In the genomic region with DNA sequence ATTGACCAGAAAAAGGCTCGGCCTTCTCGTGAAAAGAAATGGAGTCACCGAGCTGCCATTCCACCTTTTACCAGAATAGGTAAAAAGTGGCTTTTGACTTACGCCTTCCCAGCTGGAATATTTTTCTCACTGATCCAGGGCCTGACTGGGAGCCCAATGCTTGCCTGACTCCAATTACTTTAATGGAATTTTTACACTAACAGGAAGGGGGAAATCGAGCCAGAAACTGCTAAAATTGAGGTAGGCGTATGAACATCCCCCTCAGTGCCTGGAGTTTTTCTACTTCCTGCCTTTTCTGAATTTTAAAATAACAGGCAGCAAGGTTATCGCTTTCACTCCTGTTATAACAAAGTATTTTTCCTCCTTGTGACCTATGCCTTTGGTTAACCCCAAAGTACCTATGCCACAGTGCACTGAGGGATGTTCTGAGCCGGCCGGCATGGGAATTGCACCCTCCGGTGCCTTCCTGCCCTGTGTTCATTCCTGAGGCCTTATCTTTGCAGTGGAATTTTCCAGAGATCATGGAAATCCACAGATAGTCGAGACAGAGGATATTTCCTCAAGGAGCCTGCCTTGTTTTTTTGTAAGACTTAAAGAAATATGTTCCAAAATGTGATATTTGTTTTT, we compare ENCODE assay signal across 21 cellular contexts. TPM values are rescaled to one million over a fixed set of nuclear protein-coding genes. Genes with fewer than 3 reads are reported as not detected.
A peak's percentile ranks its signal among the peaks of the same experiment; 100 is the strongest.
DNase-seq lines count a peak whose midpoint lies in the region; ATAC-seq and TF ChIP-seq lines count a peak whose summit lies in the region.
"Had no signal": no experiment of that assay in that cellular context is flagged by ENCODE, and none has a peak within 500 bp of the region (broad histone marks: within the 10 kb centered on the region; RNA-seq: fewer than 3 reads in every experiment).

No MANE protein-coding gene starts in this region.

- CTCF ChIA-PET in activated CD8-positive, alpha-beta T cell treated with anti-CD3 and anti-CD28 coated beads, Interleukin-2, amount 10 ng/mL, durations not matched to agents 7 days and 5 days (lab: Charles Lee): interaction anchor here (1.6 to 1.9 kb wide), 2 partner anchors 15 to 253 kb away, joined by 5 to 6 read pairs; no protein-coding TSS in a partner anchor

- TF ChIP-seq CTCF in fibroblast of the aortic adventitia (IDR thresholded peaks at IDR 0.05; ENCODE audit: insufficient read depth, low read length): no peak

- no CpG with 5 or more reads among the region's 11 CpGs for WGBS in neuronal stem cell (ENCODE audit: extremely low coverage in 2 of 2, insufficient read length in 2 of 2, insufficient replicate concordance in 1 of 2), 2 donors

- POLR2A ChIA-PET in activated CD8-positive, alpha-beta T cell treated with anti-CD3 and anti-CD28 coated beads, Interleukin-2, amount 10 ng/mL, durations not matched to agents 7 days and 5 days (lab: Charles Lee): no interaction called here

- H3K79me1 ChIP-seq in neuronal stem cell (ENCODE audit: low read depth, low read length): no peaks in the 10 kb centered on the region

- peak overlapping the region; percentile 65 for H3K18ac ChIP-seq in neuronal stem cell (ENCODE audit: low read length)

- H2AFZ ChIP-seq in neuronal stem cell (ENCODE audit: low read length): no peak overlapping the region

- DNase-seq in left cardiac atrium (peak; percentile 72), cardiac septum (ENCODE audit: low spot score) (no peak), fibroblast of the aortic adventitia (ENCODE audit: low read depth) (peak; percentile 27), neuronal stem cell (ENCODE audit: low spot score) (no peak), ecto neural progenitor cell (ENCODE audit: low spot score) (no peak), ureter (ENCODE audit: low spot score) (no peak)
- DNase-seq in activated CD8-positive, alpha-beta T cell treated with anti-CD3 and anti-CD28 coated beads, Interleukin-2, amount 10 ng/mL, durations not matched to agents 7 days and 5 days: no peak
- DNase-seq in activated CD4-positive, alpha-beta T cell treated with anti-CD3 and anti-CD28 coated beads for 1 hour: no peak
- DNase-seq: ACHN; activated CD4-positive, alpha-beta T cell treated with anti-CD3 and anti-CD28 coated beads, Interleukin-2, amount 10 ng/mL, durations not matched to agents 24 days and 14 days; activated naive CD8-positive, alpha-beta T cell treated with anti-CD3 and anti-CD28 coated beads, Interleukin-2, amount 10 ng/mL, durations not matched to agents 7 days and 5 days; CD4-positive, CD25-positive, alpha-beta regulatory T cell; central memory CD4-positive, alpha-beta T cell; GOT3; lower lobe of right lung; naive thymus-derived CD4-positive, alpha-beta T cell; NCI-H1417; NCI-H2171; stimulated activated naive CD4-positive, alpha-beta T cell treated with Interleukin-2 at 50 U/mL for 16 hours had no signal

- H3K27me3 Mint-ChIP-seq in activated CD8-positive, alpha-beta T cell treated with anti-CD3 and anti-CD28 coated beads, Interleukin-2, amount 10 ng/mL, durations not matched to agents 7 days and 5 days (ENCODE audit: low read depth): peaks cover 2% of the 10 kb centered on the region
- H3K27me3 Mint-ChIP-seq: activated naive CD8-positive, alpha-beta T cell treated with anti-CD3 and anti-CD28 coated beads, Interleukin-2, amount 10 ng/mL, durations not matched to agents 7 days and 5 days had no signal

- no peak overlapping the region for H3K4ac ChIP-seq in neuronal stem cell (ENCODE audit: low read length)

- no peak overlapping the region for H4K8ac ChIP-seq in neuronal stem cell (ENCODE audit: low read depth, low read length)

- H3K4me3 Mint-ChIP-seq in activated CD8-positive, alpha-beta T cell treated with anti-CD3 and anti-CD28 coated beads, Interleukin-2, amount 10 ng/mL, durations not matched to agents 7 days and 5 days: no peak overlapping the region
- H3K4me3 Mint-ChIP-seq: activated CD4-positive, alpha-beta T cell treated with anti-CD3 and anti-CD28 coated beads, Interleukin-2, amount 10 ng/mL, durations not matched to agents 24 days and 14 days; activated naive CD8-positive, alpha-beta T cell treated with anti-CD3 and anti-CD28 coated beads, Interleukin-2, amount 10 ng/mL, durations not matched to agents 7 days and 5 days; activated T-cell treated with anti-CD3 and anti-CD28 coated beads, Interleukin-2, amount 50 U/mL, for 24 hours; CD4-positive, CD25-positive, alpha-beta regulatory T cell; naive thymus-derived CD4-positive, alpha-beta T cell had no signal

- H2BK5ac ChIP-seq in neuronal stem cell (ENCODE audit: low read length): no peak overlapping the region

- H3K14ac ChIP-seq in neuronal stem cell (ENCODE audit: low read length): no peak overlapping the region

- peaks cover 12 to 20% of the 10 kb centered on the region in 2 donors for H3K4me1 ChIP-seq in neuronal stem cell (ENCODE audit: control insufficient read depth in 2 of 2, insufficient read depth in 1 of 2, low read depth in 1 of 2, low read length in 2 of 2)
- H3K4me1 ChIP-seq: lower lobe of right lung, prostate gland had no signal

- no peaks in the 10 kb centered on the region for H3K36me3 Mint-ChIP-seq in activated CD8-positive, alpha-beta T cell treated with anti-CD3 and anti-CD28 coated beads, Interleukin-2, amount 10 ng/mL, durations not matched to agents 7 days and 5 days (ENCODE audit: low read depth)
- H3K36me3 Mint-ChIP-seq: activated naive CD8-positive, alpha-beta T cell treated with anti-CD3 and anti-CD28 coated beads, Interleukin-2, amount 10 ng/mL, durations not matched to agents 7 days and 5 days; CD4-positive, CD25-positive, alpha-beta regulatory T cell; naive thymus-derived CD4-positive, alpha-beta T cell had no signal

- no peak overlapping the region for H2BK120ac ChIP-seq in neuronal stem cell (ENCODE audit: low read depth, low read length)

- H2AK5ac ChIP-seq in neuronal stem cell (ENCODE audit: low read depth, low read length): peak overlapping the region; percentile 82

- intact Hi-C loops in left cardiac atrium (cut with DNase I): loop anchor here (2.0 to 10.0 kb wide), 3 partner anchors 159 to 373 kb away; partner anchors contain the start of gene NPAS2 (in 1 of the 2)
- intact Hi-C loops in cardiac septum (cut with DNase I): loop anchor here (10.0 kb wide), 1 partner anchor 159 kb away; the partner anchor contains the start of gene NPAS2

- no peaks in the 10 kb centered on the region for H3K36me3 ChIP-seq in neuronal stem cell (replicated peaks in 1 of 2; ENCODE audit: control insufficient read depth in 2 of 2, insufficient read depth in 2 of 2, low read length in 2 of 2)
- H3K36me3 ChIP-seq: prostate gland had no signal

- H3K9ac ChIP-seq in neuronal stem cell (ENCODE audit: low read depth, low read length, poor library complexity): no peak overlapping the region

- H2BK12ac ChIP-seq in neuronal stem cell (ENCODE audit: low read length): no peak overlapping the region

- no peak overlapping the region for H3K23ac ChIP-seq in neuronal stem cell (ENCODE audit: low read depth, low read length, poor library complexity)

- H3K27ac Mint-ChIP-seq in activated CD8-positive, alpha-beta T cell treated with anti-CD3 and anti-CD28 coated beads, Interleukin-2, amount 10 ng/mL, durations not matched to agents 7 days and 5 days: no peak overlapping the region
- H3K27ac Mint-ChIP-seq: activated CD4-positive, alpha-beta T cell treated with anti-CD3 and anti-CD28 coated beads, Interleukin-2, amount 10 ng/mL, durations not matched to agents 24 days and 14 days; activated naive CD8-positive, alpha-beta T cell treated with anti-CD3 and anti-CD28 coated beads, Interleukin-2, amount 10 ng/mL, durations not matched to agents 7 days and 5 days; activated T-cell treated with anti-CD3 and anti-CD28 coated beads, Interleukin-2, amount 50 U/mL, for 24 hours; CD4-positive, CD25-positive, alpha-beta regulatory T cell; naive thymus-derived CD4-positive, alpha-beta T cell had no signal

- no peaks in the 10 kb centered on the region for H3K9me3 Mint-ChIP-seq in activated CD8-positive, alpha-beta T cell treated with anti-CD3 and anti-CD28 coated beads, Interleukin-2, amount 10 ng/mL, durations not matched to agents 7 days and 5 days (ENCODE audit: insufficient read depth)
- H3K9me3 Mint-ChIP-seq: activated CD4-positive, alpha-beta T cell treated with anti-CD3 and anti-CD28 coated beads, Interleukin-2, amount 10 ng/mL, durations not matched to agents 24 days and 14 days; activated naive CD8-positive, alpha-beta T cell treated with anti-CD3 and anti-CD28 coated beads, Interleukin-2, amount 10 ng/mL, durations not matched to agents 7 days and 5 days; activated T-cell treated with anti-CD3 and anti-CD28 coated beads, Interleukin-2, amount 50 U/mL, for 24 hours; CD4-positive, CD25-positive, alpha-beta regulatory T cell; naive thymus-derived CD4-positive, alpha-beta T cell had no signal

- peaks cover 0 to 3% (median 0%) of the 10 kb centered on the region in 3 experiments for H3K27me3 ChIP-seq in neuronal stem cell (ENCODE audit: control insufficient read depth in 3 of 3, insufficient read depth in 3 of 3, low read depth in 1 of 3, low read length in 3 of 3)

- no peaks in the 10 kb centered on the region for H3K9me3 ChIP-seq in neuronal stem cell (replicated peaks in 1 of 2; ENCODE audit: control insufficient read depth in 2 of 2, insufficient read depth in 1 of 2, low read depth in 1 of 2, low read length in 2 of 2)
- H3K9me3 ChIP-seq: lower lobe of right lung, prostate gland had no signal

- H3K27ac ChIP-seq in neuronal stem cell (replicated peaks; ENCODE audit: low read length): no peak overlapping the region
- H3K27ac ChIP-seq: lower lobe of right lung had no signal

- H3K4me3 ChIP-seq in fibroblast of the aortic adventitia (ENCODE audit: low read depth, low read length) (no peak overlapping the region), neuronal stem cell (ENCODE audit: low read length in 2 of 2) (no peak overlapping the region)
- H3K4me3 ChIP-seq: lower lobe of right lung, prostate gland had no signal

- H2BK15ac ChIP-seq in neuronal stem cell (ENCODE audit: low read length): no peak overlapping the region

- no peak overlapping the region for H3K4me2 ChIP-seq in neuronal stem cell (ENCODE audit: insufficient read depth, low read length, poor library complexity, severe bottlenecking)

- peak; percentile 38 to 82 for ATAC-seq in left cardiac atrium
- no peak for ATAC-seq in activated CD8-positive, alpha-beta T cell treated with anti-CD3 and anti-CD28 coated beads, Interleukin-2, amount 10 ng/mL, durations not matched to agents 7 days and 5 days
- ATAC-seq: naive thymus-derived CD4-positive, alpha-beta T cell had no signal

- H3K4me1 Mint-ChIP-seq in activated CD8-positive, alpha-beta T cell treated with anti-CD3 and anti-CD28 coated beads, Interleukin-2, amount 10 ng/mL, durations not matched to agents 7 days and 5 days (ENCODE audit: low read depth): peaks cover 7% of the 10 kb centered on the region

- H4K91ac ChIP-seq in neuronal stem cell (ENCODE audit: low read depth, low read length, poor library complexity): peak overlapping the region; percentile 16

RNA-seq across cellular contexts. Expression of gene RPL31, which starts 18.3 kb away (rescaled TPM):
- total RNA-seq in left cardiac atrium (100 to 1,000 TPM; 870 to 899 TPM), cardiac septum (649 TPM), fibroblast of the aortic adventitia (ENCODE audit: low replicate concordance) (639 and 1,869 TPM in 2 replicates), ureter (1,638 TPM)
- polyA plus RNA-seq in neuronal stem cell (2013, experiment 1 of 2): 2,267 TPM
- polyA plus RNA-seq in neuronal stem cell (2013, experiment 2 of 2): 2,302 TPM
- total RNA-seq in activated CD8-positive, alpha-beta T cell treated with anti-CD3 and anti-CD28 coated beads, Interleukin-2, amount 10 ng/mL, durations not matched to agents 7 days and 5 days: 1,000 to 10,000 TPM; 1,300 to 1,339 TPM

Comparison
In these comparisons a context has a peak if more than half of its experiments do, and no peak if none do; other contexts are left out.
1. DNase-seq: peak in left cardiac atrium (single experiment) and fibroblast of the aortic adventitia (single experiment); none in cardiac septum (single experiment), neuronal stem cell (single experiment), ecto neural progenitor cell (single experiment), ureter (single experiment), activated CD8-positive, alpha-beta T cell treated with anti-CD3 and anti-CD28 coated beads, Interleukin-2, amount 10 ng/mL, durations not matched to agents 7 days and 5 days (single experiment) and activated CD4-positive, alpha-beta T cell treated with anti-CD3 and anti-CD28 coated beads for 1 hour (single experiment).